In the genomic region with DNA sequence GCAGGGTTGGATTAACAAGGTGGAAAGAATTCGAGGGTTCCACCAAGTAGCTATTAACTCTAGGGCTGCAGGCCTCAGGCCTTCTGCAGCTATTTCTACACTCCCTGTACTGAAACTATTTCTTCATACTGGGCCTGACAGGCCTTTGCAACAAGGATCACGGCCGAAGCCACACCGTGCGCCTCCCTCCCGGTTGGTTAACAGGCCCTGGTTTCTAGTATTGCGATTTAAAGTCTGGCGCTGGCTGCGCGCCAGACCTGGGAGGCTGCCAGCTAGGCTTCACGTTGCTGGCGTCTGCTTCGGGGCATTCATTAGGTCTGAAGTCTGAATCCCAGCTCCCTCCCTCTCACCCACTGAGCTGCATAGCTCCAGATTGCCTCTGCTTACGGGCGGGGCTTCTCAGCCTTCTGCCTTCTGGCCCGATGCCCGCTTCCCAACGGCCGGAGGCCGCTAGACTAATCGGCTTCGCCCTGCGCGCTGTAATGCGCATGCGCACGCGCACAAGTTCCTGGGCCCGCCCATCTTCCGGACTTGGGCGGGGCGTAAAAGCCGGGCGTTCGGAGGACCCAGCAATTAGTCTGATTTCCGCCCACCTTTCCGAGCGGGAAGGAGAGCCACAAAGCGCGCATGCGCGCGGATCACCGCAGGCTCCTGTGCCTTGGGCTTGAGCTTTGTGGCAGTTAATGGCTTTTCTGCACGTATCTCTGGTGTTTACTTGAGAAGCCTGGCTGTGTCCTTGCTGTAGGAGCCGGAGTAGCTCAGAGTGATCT, we compare ENCODE assay signal across 1 cellular context.
TF ChIP-seq lines count a peak whose summit lies in the region.

No MANE protein-coding gene starts in this region.

TF ChIP-seq in K562, 482 proteins besides CTCF, POLR2A, EP300 and RAD21 (continued from another document and continues in another):
- TF ChIP-seq KLF13 (tag; IDR thresholded peaks at IDR 0.05; ENCODE audit: borderline replicate concordance, low read depth) (peak; percentile 74; the same call in 1 of the 2 replicates), ZC3H8 (IDR thresholded peaks at IDR 0.05) (no peak), LARP7 (IDR thresholded peaks at IDR 0.05) (no peak), SREBF1 (IDR thresholded peaks at IDR 0.05; ENCODE audit: borderline replicate concordance, low read depth, low read length) (no peak), TRIM24 (IDR thresholded peaks at IDR 0.05) (no peak), MCM5 (IDR thresholded peaks at IDR 0.05; ENCODE audit: low read depth) (no peak), FOXP1 (CRISPR knock-in tag; IDR thresholded peaks at IDR 0.05) (no peak), ZNF699 (CRISPR knock-in tag; IDR thresholded peaks at IDR 0.05; ENCODE audit: insufficient replicate concordance) (no peak), ZNF232 (CRISPR knock-in tag; IDR thresholded peaks at IDR 0.05) (no peak), ARID1B (IDR thresholded peaks at IDR 0.05) (no peak), NRF1 (conservative IDR thresholded peaks at IDR 0.05 in 1 of 2, IDR thresholded peaks at IDR 0.05 in 1 of 2) (peak; percentile 100), ARID2 (IDR thresholded peaks at IDR 0.05) (no peak), TBL1XR1 (IDR thresholded peaks at IDR 0.05; ENCODE audit: low read length in 2 of 2) (peak in 1 of 2 experiments; percentile 19; a peak in 1 of 4 replicates), CHD1 (IDR thresholded peaks at IDR 0.05; ENCODE audit: low read length) (no peak), RUNX1 (IDR thresholded peaks at IDR 0.05; ENCODE audit: low read depth) (no peak), ELF2 (CRISPR knock-in tag; IDR thresholded peaks at IDR 0.05) (no peak), RCOR1 (IDR thresholded peaks at IDR 0.05; ENCODE audit: borderline replicate concordance in 1 of 2, low read depth in 2 of 2, low read length in 2 of 2) (peak in 1 of 2 experiments; percentile 81; a peak in 3 of 4 replicates), CEBPG (CRISPR knock-in tag; IDR thresholded peaks at IDR 0.05) (peak; percentile 28; the same call in 1 of the 2 replicates), CEBPG (tag; conservative IDR thresholded peaks at IDR 0.05 in 1 of 2, IDR thresholded peaks at IDR 0.05 in 1 of 2) (peak; percentile 25 to 78; a peak in 3 of 4 replicates), ZNF507 (tag; conservative IDR thresholded peaks at IDR 0.05) (no peak), ZNF778 (CRISPR knock-in tag; IDR thresholded peaks at IDR 0.05) (no peak), PCBP1 (IDR thresholded peaks at IDR 0.05; ENCODE audit: low read depth, low read length, poor library complexity, severe bottlenecking) (no peak), COPS2 (conservative IDR thresholded peaks at IDR 0.05) (no peak), ZSCAN29 (IDR thresholded peaks at IDR 0.05) (no peak), SETDB1 (IDR thresholded peaks at IDR 0.05; ENCODE audit: low read length) (no peak), MCM2 (IDR thresholded peaks at IDR 0.05; ENCODE audit: low read depth) (no peak), ZBTB17 (CRISPR knock-in tag; IDR thresholded peaks at IDR 0.05) (no peak)
- TF ChIP-seq, protein P1, sequence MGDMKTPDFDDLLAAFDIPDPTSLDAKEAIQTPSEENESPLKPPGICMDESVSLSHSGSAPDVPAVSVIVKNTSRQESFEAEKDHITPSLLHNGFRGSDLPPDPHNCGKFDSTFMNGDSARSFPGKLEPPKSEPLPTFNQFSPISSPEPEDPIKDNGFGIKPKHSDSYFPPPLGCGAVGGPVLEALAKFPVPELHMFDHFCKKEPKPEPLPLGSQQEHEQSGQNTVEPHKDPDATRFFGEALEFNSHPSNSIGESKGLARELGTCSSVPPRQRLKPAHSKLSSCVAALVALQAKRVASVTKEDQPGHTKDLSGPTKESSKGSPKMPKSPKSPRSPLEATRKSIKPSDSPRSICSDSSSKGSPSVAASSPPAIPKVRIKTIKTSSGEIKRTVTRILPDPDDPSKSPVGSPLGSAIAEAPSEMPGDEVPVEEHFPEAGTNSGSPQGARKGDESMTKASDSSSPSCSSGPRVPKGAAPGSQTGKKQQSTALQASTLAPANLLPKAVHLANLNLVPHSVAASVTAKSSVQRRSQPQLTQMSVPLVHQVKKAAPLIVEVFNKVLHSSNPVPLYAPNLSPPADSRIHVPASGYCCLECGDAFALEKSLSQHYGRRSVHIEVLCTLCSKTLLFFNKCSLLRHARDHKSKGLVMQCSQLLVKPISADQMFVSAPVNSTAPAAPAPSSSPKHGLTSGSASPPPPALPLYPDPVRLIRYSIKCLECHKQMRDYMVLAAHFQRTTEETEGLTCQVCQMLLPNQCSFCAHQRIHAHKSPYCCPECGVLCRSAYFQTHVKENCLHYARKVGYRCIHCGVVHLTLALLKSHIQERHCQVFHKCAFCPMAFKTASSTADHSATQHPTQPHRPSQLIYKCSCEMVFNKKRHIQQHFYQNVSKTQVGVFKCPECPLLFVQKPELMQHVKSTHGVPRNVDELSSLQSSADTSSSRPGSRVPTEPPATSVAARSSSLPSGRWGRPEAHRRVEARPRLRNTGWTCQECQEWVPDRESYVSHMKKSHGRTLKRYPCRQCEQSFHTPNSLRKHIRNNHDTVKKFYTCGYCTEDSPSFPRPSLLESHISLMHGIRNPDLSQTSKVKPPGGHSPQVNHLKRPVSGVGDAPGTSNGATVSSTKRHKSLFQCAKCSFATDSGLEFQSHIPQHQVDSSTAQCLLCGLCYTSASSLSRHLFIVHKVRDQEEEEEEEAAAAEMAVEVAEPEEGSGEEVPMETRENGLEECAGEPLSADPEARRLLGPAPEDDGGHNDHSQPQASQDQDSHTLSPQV (IDR thresholded peaks at IDR 0.05): no peak
- TF ChIP-seq, protein P2, sequence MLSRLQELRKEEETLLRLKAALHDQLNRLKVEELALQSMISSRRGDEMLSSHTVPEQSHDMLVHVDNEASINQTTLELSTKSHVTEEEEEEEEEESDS (CRISPR knock-in tag; IDR thresholded peaks at IDR 0.05): no peak
- TF ChIP-seq, protein P3, sequence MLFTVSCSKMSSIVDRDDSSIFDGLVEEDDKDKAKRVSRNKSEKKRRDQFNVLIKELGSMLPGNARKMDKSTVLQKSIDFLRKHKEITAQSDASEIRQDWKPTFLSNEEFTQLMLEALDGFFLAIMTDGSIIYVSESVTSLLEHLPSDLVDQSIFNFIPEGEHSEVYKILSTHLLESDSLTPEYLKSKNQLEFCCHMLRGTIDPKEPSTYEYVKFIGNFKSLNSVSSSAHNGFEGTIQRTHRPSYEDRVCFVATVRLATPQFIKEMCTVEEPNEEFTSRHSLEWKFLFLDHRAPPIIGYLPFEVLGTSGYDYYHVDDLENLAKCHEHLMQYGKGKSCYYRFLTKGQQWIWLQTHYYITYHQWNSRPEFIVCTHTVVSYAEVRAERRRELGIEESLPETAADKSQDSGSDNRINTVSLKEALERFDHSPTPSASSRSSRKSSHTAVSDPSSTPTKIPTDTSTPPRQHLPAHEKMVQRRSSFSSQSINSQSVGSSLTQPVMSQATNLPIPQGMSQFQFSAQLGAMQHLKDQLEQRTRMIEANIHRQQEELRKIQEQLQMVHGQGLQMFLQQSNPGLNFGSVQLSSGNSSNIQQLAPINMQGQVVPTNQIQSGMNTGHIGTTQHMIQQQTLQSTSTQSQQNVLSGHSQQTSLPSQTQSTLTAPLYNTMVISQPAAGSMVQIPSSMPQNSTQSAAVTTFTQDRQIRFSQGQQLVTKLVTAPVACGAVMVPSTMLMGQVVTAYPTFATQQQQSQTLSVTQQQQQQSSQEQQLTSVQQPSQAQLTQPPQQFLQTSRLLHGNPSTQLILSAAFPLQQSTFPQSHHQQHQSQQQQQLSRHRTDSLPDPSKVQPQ (CRISPR knock-in tag; IDR thresholded peaks at IDR 0.05; ENCODE audit: borderline replicate concordance): no peak
- TF ChIP-seq, protein P4, sequence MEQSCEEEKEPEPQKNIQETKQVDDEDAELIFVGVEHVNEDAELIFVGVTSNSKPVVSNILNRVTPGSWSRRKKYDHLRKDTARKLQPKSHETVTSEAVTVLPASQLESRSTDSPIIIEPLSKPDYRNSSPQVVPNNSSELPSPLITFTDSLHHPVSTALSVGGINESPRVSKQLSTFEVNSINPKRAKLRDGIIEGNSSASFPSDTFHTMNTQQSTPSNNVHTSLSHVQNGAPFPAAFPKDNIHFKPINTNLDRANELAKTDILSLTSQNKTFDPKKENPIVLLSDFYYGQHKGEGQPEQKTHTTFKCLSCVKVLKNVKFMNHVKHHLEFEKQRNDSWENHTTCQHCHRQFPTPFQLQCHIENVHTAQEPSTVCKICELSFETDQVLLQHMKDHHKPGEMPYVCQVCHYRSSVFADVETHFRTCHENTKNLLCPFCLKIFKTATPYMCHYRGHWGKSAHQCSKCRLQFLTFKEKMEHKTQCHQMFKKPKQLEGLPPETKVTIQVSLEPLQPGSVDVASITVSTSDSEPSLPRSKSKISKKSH (CRISPR knock-in tag; IDR thresholded peaks at IDR 0.05): no peak
- TF ChIP-seq, protein P5, sequence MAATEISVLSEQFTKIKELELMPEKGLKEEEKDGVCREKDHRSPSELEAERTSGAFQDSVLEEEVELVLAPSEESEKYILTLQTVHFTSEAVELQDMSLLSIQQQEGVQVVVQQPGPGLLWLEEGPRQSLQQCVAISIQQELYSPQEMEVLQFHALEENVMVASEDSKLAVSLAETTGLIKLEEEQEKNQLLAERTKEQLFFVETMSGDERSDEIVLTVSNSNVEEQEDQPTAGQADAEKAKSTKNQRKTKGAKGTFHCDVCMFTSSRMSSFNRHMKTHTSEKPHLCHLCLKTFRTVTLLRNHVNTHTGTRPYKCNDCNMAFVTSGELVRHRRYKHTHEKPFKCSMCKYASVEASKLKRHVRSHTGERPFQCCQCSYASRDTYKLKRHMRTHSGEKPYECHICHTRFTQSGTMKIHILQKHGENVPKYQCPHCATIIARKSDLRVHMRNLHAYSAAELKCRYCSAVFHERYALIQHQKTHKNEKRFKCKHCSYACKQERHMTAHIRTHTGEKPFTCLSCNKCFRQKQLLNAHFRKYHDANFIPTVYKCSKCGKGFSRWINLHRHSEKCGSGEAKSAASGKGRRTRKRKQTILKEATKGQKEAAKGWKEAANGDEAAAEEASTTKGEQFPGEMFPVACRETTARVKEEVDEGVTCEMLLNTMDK (IDR thresholded peaks at IDR 0.05; ENCODE audit: borderline replicate concordance, insufficient read depth, low read depth, low read length, poor library complexity, severe bottlenecking): no peak
- TF ChIP-seq, protein P6, sequence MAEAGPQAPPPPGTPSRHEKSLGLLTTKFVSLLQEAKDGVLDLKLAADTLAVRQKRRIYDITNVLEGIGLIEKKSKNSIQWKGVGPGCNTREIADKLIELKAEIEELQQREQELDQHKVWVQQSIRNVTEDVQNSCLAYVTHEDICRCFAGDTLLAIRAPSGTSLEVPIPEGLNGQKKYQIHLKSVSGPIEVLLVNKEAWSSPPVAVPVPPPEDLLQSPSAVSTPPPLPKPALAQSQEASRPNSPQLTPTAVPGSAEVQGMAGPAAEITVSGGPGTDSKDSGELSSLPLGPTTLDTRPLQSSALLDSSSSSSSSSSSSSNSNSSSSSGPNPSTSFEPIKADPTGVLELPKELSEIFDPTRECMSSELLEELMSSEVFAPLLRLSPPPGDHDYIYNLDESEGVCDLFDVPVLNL (CRISPR knock-in tag; IDR thresholded peaks at IDR 0.05; ENCODE audit: low read depth): no peak
- TF ChIP-seq, protein P7, sequence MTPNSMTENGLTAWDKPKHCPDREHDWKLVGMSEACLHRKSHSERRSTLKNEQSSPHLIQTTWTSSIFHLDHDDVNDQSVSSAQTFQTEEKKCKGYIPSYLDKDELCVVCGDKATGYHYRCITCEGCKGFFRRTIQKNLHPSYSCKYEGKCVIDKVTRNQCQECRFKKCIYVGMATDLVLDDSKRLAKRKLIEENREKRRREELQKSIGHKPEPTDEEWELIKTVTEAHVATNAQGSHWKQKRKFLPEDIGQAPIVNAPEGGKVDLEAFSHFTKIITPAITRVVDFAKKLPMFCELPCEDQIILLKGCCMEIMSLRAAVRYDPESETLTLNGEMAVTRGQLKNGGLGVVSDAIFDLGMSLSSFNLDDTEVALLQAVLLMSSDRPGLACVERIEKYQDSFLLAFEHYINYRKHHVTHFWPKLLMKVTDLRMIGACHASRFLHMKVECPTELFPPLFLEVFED (CRISPR knock-in tag; conservative IDR thresholded peaks at IDR 0.05): no peak
- TF ChIP-seq, protein P8, sequence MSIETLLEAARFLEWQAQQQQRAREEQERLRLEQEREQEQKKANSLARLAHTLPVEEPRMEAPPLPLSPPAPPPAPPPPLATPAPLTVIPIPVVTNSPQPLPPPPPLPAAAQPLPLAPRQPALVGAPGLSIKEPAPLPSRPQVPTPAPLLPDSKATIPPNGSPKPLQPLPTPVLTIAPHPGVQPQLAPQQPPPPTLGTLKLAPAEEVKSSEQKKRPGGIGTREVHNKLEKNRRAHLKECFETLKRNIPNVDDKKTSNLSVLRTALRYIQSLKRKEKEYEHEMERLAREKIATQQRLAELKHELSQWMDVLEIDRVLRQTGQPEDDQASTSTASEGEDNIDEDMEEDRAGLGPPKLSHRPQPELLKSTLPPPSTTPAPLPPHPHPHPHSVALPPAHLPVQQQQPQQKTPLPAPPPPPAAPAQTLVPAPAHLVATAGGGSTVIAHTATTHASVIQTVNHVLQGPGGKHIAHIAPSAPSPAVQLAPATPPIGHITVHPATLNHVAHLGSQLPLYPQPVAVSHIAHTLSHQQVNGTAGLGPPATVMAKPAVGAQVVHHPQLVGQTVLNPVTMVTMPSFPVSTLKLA (conservative IDR thresholded peaks at IDR 0.05): peak in 1 of 2 experiments; percentile 74; a peak in 2 of 4 replicates
- TF ChIP-seq, protein P9, sequence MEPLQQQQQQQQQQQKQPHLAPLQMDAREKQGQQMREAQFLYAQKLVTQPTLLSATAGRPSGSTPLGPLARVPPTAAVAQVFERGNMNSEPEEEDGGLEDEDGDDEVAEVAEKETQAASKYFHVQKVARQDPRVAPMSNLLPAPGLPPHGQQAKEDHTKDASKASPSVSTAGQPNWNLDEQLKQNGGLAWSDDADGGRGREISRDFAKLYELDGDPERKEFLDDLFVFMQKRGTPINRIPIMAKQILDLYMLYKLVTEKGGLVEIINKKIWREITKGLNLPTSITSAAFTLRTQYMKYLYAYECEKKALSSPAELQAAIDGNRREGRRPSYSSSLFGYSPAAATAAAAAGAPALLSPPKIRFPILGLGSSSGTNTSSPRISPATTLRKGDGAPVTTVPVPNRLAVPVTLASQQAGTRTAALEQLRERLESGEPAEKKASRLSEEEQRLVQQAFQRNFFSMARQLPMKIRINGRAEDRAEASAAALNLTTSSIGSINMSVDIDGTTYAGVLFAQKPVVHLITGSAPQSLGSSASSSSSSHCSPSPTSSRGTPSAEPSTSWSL (CRISPR knock-in tag; IDR thresholded peaks at IDR 0.05; ENCODE audit: borderline replicate concordance): no peak
- TF ChIP-seq, protein P10, sequence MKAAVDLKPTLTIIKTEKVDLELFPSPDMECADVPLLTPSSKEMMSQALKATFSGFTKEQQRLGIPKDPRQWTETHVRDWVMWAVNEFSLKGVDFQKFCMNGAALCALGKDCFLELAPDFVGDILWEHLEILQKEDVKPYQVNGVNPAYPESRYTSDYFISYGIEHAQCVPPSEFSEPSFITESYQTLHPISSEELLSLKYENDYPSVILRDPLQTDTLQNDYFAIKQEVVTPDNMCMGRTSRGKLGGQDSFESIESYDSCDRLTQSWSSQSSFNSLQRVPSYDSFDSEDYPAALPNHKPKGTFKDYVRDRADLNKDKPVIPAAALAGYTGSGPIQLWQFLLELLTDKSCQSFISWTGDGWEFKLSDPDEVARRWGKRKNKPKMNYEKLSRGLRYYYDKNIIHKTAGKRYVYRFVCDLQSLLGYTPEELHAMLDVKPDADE (conservative IDR thresholded peaks at IDR 0.05; ENCODE audit: control insufficient read depth, low read depth, low read length): no peak
- TF ChIP-seq, protein P11, sequence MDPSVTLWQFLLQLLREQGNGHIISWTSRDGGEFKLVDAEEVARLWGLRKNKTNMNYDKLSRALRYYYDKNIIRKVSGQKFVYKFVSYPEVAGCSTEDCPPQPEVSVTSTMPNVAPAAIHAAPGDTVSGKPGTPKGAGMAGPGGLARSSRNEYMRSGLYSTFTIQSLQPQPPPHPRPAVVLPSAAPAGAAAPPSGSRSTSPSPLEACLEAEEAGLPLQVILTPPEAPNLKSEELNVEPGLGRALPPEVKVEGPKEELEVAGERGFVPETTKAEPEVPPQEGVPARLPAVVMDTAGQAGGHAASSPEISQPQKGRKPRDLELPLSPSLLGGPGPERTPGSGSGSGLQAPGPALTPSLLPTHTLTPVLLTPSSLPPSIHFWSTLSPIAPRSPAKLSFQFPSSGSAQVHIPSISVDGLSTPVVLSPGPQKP (CRISPR knock-in tag; IDR thresholded peaks at IDR 0.05): no peak
